In the genomic region with DNA sequence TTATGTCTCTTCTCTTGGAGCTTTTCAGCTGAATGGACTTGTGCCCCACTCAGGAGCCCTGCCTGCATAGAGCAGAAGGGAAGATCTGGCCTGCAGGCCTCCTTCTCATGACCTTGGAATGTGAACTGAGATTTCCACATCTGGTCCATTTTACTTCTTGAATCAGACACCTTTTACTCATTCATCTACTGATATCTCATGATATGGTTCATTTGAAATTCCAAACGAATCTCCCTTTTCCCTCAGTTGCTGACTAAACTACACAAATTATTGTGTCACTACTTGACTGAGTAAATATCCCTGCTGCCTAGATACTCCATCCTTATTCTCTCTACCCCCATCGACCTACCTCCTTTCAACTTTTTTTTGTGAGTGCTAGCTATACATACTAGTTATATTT, we compare ENCODE assay signal across 21 cellular contexts.
DNase-seq lines count a peak whose midpoint lies in the region; ATAC-seq and TF ChIP-seq lines count a peak whose summit lies in the region.
"Had no signal": no experiment of that assay in that cellular context is flagged by ENCODE, and none has a peak within 500 bp of the region (broad histone marks: within the 10 kb centered on the region; RNA-seq: fewer than 3 reads in every experiment).

No MANE protein-coding gene starts in this region.

- peaks cover 5 to 6% of the 10 kb centered on the region in 2 donors for H3K9me3 Mint-ChIP-seq in activated naive CD4-positive, alpha-beta T cell treated with anti-CD3 and anti-CD28 coated beads, Interleukin-2, amount 50 U/mL, for 72 hours
- H3K9me3 Mint-ChIP-seq: activated T-helper 2 cell treated with anti-CD3 and anti-CD28 coated beads, Interferon-gamma antibody, Interleukin-2, Interleukin-4, amounts not matched to agents 10 μg/mL and 5 μg/mL and 100 μg/mL, durations not matched to agents 14 hours and 24 hours and 36 hours; T-helper 1 cell treated with Interleukin-12 subunit alpha and Interleukin-12 subunit beta and Interleukin-4 antibody, amounts not matched to agents 30 μg/mL and 1 μg/mL, for 36 hours had no signal

- no peaks in the 10 kb centered on the region for H3K4me1 ChIP-seq in tibial nerve
- H3K4me1 ChIP-seq: BLaER1, foreskin keratinocyte, parathyroid adenoma had no signal

- no peaks in the 10 kb centered on the region for H3K9me3 ChIP-seq in tibial nerve
- H3K9me3 ChIP-seq: BLaER1, thoracic aorta had no signal

- no peak for TF ChIP-seq POLR2A in tibial nerve (IDR thresholded peaks at IDR 0.05)

- no peak for ATAC-seq in activated naive CD4-positive, alpha-beta T cell treated with anti-CD3 and anti-CD28 coated beads, Interleukin-2, amount 50 U/mL, for 72 hours
- ATAC-seq in HG03196 (IDR thresholded peaks at IDR 0.05; ENCODE audit: unreplicated experiment): no peak
- ATAC-seq: foreskin keratinocyte had no signal

- no peaks in the 10 kb centered on the region for H3K27me3 ChIP-seq in tibial nerve
- H3K27me3 ChIP-seq: BLaER1, foreskin keratinocyte had no signal

- WGBS in tibial nerve, 2 donors: 67% methylated on average over 2 of the region's 2 CpGs

- DNase-seq in AG10803 (ENCODE audit: low read depth) (peak; percentile 60), HS-5 (ENCODE audit: low read depth) (peak; percentile 86), amniotic epithelial cell (ENCODE audit: low read depth) (peak; percentile 79), fibroblast of villous mesenchyme (ENCODE audit: low read depth) (peak; percentile 32), GM19238 (ENCODE audit: insufficient read length, low spot score) (no peak), tibial nerve (ENCODE audit: low spot score in 2 of 2) (no peak)
- no peak for DNase-seq in activated naive CD4-positive, alpha-beta T cell treated with anti-CD3 and anti-CD28 coated beads, Interleukin-2, amount 50 U/mL, for 72 hours (ENCODE audit: low spot score in 2 of 2)
- DNase-seq: activated CD4-positive, CD25-positive, alpha-beta regulatory T cell; aorta; DMS153; NCI-H1694; NK-92 treated with Interleukin-12 subunit alpha and Interleukin-12 subunit beta, amount 100 ng/mL, for 24 hours; SHP77 had no signal

- TF ChIP-seq EP300 in tibial nerve (IDR thresholded peaks at IDR 0.05): no peak

- no peak overlapping the region for H3K27ac Mint-ChIP-seq in activated naive CD4-positive, alpha-beta T cell treated with anti-CD3 and anti-CD28 coated beads, Interleukin-2, amount 50 U/mL, for 72 hours
- H3K27ac Mint-ChIP-seq: activated T-helper 2 cell treated with anti-CD3 and anti-CD28 coated beads, Interferon-gamma antibody, Interleukin-2, Interleukin-4, amounts not matched to agents 10 μg/mL and 5 μg/mL and 100 μg/mL, durations not matched to agents 14 hours and 24 hours and 36 hours; T-helper 1 cell treated with Interleukin-12 subunit alpha and Interleukin-12 subunit beta and Interleukin-4 antibody, amounts not matched to agents 30 μg/mL and 1 μg/mL, for 36 hours had no signal

- no peaks in the 10 kb centered on the region for H3K36me3 ChIP-seq in tibial nerve
- H3K36me3 ChIP-seq: BLaER1, thoracic aorta had no signal

- H3K36me3 Mint-ChIP-seq in activated naive CD4-positive, alpha-beta T cell treated with anti-CD3 and anti-CD28 coated beads, Interleukin-2, amount 50 U/mL, for 72 hours: no peaks in the 10 kb centered on the region

- H3K4me3 ChIP-seq in AG10803 (ENCODE audit: low read length) (no peak overlapping the region), fibroblast of villous mesenchyme (ENCODE audit: low read depth, low read length) (no peak overlapping the region), tibial nerve (no peak overlapping the region)
- H3K4me3 ChIP-seq: BLaER1, skin epidermis, thoracic aorta had no signal

- TF ChIP-seq CTCF in AG10803 (conservative IDR thresholded peaks at IDR 0.05; ENCODE audit: low read length) (no peak), fibroblast of villous mesenchyme (IDR thresholded peaks at IDR 0.05; ENCODE audit: insufficient read depth, low read depth, low read length) (no peak), tibial nerve (IDR thresholded peaks at IDR 0.05) (no peak)

- H3K27ac ChIP-seq in tibial nerve: no peak overlapping the region
- H3K27ac ChIP-seq: BLaER1, foreskin keratinocyte, parathyroid adenoma, skin epidermis, thoracic aorta had no signal

Comparison
In these comparisons a context has a peak if more than half of its experiments do, and no peak if none do; other contexts are left out.
1. DNase-seq: peak in AG10803 (single experiment), HS-5 (single experiment), amniotic epithelial cell (single experiment) and fibroblast of villous mesenchyme (single experiment); none in activated naive CD4-positive, alpha-beta T cell treated with anti-CD3 and anti-CD28 coated beads, Interleukin-2, amount 50 U/mL, for 72 hours (0 of 2), GM19238 (single experiment) and tibial nerve (0 of 2).